In genomic region chr1:204506091-204506968, GRCh38 we compare ENCODE assay signal across 1 cellular context.
A peak's percentile ranks its signal among the peaks of the same experiment; 100 is the strongest.
TF ChIP-seq lines count a peak whose summit lies in the region.

No MANE protein-coding gene starts in this region.

TF ChIP-seq in HEK293, 187 proteins besides CTCF, POLR2A, EP300 and RAD21 (continued from another document and continues in another):
- TF ChIP-seq ZBTB49 (tag by site-specific recombination; IDR thresholded peaks at IDR 0.05; ENCODE audit: low read depth) (no peak), ZNF558 (tag by site-specific recombination; IDR thresholded peaks at IDR 0.05) (peak; percentile 74; the same call in 1 of the 2 replicates), ZNF174 (tag by site-specific recombination; IDR thresholded peaks at IDR 0.05) (no peak), ZNF664 (tag by site-specific recombination; IDR thresholded peaks at IDR 0.05) (peak; percentile 83), ZNF521 (tag by site-specific recombination; IDR thresholded peaks at IDR 0.05) (no peak), TCF7L2 (IDR thresholded peaks at IDR 0.05; ENCODE audit: borderline replicate concordance, low read depth, low read length) (no peak), ZNF394 (tag by site-specific recombination; IDR thresholded peaks at IDR 0.05; ENCODE audit: borderline replicate concordance) (peak; percentile 49; the same call in 1 of the 2 replicates), KLF16 (tag by site-specific recombination; IDR thresholded peaks at IDR 0.05) (peak; percentile 84; the same call in 1 of the 2 replicates), ZNF324 (tag by site-specific recombination; IDR thresholded peaks at IDR 0.05) (peak; percentile 80), ZNF112 (tag by site-specific recombination; IDR thresholded peaks at IDR 0.05) (no peak), ZFHX2 (tag by site-specific recombination; conservative IDR thresholded peaks at IDR 0.05) (peak; percentile 73), ZBTB11 (tag by site-specific recombination; conservative IDR thresholded peaks at IDR 0.05; ENCODE audit: low read depth) (peak; percentile 11; the same call in 1 of the 2 replicates), ZNF776 (tag by site-specific recombination; IDR thresholded peaks at IDR 0.05; ENCODE audit: borderline replicate concordance) (no peak), ZNF792 (tag by site-specific recombination; IDR thresholded peaks at IDR 0.05) (no peak), ZXDB (tag by site-specific recombination; IDR thresholded peaks at IDR 0.05) (peak; percentile 81), ZNF133 (tag by site-specific recombination; IDR thresholded peaks at IDR 0.05) (no peak), ZNF2 (tag by site-specific recombination; IDR thresholded peaks at IDR 0.05) (peak; percentile 93), ZNF473 (tag by site-specific recombination; IDR thresholded peaks at IDR 0.05) (no peak), ZNF335 (tag by site-specific recombination; conservative IDR thresholded peaks at IDR 0.05) (peak; percentile 99), ZNF223 (tag by site-specific recombination; IDR thresholded peaks at IDR 0.05) (no peak), ZNF416 (tag by site-specific recombination; IDR thresholded peaks at IDR 0.05) (no peak), GLI4 (tag by site-specific recombination; IDR thresholded peaks at IDR 0.05) (no peak), ZBTB7A (tag by site-specific recombination; IDR thresholded peaks at IDR 0.05; ENCODE audit: low read depth) (peak; percentile 61; the same call in 1 of the 2 replicates), ELK4 (IDR thresholded peaks at IDR 0.05; ENCODE audit: borderline replicate concordance, low read depth, low read length) (no peak), ZNF623 (tag by site-specific recombination; IDR thresholded peaks at IDR 0.05) (peak; percentile 42), ZNF391 (tag by site-specific recombination; IDR thresholded peaks at IDR 0.05; ENCODE audit: borderline replicate concordance, low read depth) (peak; percentile 90; the same call in 1 of the 2 replicates), ZNF37A (tag by site-specific recombination; IDR thresholded peaks at IDR 0.05) (no peak), ZBTB48 (tag by site-specific recombination; IDR thresholded peaks at IDR 0.05) (peak; percentile 36; the same call in 1 of the 2 replicates), MYNN (tag by site-specific recombination; IDR thresholded peaks at IDR 0.05; ENCODE audit: borderline replicate concordance) (0 out of 2 replicates have a peak, but pooled peaks have one; percentile 58), ZNF654 (tag by site-specific recombination; IDR thresholded peaks at IDR 0.05; ENCODE audit: low read depth) (peak; percentile 32), OVOL3 (tag by site-specific recombination; IDR thresholded peaks at IDR 0.05) (no peak), ZNF548 (tag by site-specific recombination; IDR thresholded peaks at IDR 0.05) (peak; percentile 19; the same call in 1 of the 2 replicates), ZNF169 (tag by site-specific recombination; IDR thresholded peaks at IDR 0.05) (no peak)
- TF ChIP-seq, protein P1, sequence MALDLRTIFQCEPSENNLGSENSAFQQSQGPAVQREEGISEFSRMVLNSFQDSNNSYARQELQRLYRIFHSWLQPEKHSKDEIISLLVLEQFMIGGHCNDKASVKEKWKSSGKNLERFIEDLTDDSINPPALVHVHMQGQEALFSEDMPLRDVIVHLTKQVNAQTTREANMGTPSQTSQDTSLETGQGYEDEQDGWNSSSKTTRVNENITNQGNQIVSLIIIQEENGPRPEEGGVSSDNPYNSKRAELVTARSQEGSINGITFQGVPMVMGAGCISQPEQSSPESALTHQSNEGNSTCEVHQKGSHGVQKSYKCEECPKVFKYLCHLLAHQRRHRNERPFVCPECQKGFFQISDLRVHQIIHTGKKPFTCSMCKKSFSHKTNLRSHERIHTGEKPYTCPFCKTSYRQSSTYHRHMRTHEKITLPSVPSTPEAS (tag by site-specific recombination; IDR thresholded peaks at IDR 0.05), result no peak
- TF ChIP-seq, protein P2, sequence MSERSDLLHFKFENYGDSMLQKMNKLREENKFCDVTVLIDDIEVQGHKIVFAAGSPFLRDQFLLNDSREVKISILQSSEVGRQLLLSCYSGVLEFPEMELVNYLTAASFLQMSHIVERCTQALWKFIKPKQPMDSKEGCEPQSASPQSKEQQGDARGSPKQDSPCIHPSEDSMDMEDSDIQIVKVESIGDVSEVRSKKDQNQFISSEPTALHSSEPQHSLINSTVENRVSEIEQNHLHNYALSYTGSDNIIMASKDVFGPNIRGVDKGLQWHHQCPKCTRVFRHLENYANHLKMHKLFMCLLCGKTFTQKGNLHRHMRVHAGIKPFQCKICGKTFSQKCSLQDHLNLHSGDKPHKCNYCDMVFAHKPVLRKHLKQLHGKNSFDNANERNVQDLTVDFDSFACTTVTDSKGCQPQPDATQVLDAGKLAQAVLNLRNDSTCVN (tag by site-specific recombination; optimal IDR thresholded peaks at IDR 0.05), result peak; percentile 42
- TF ChIP-seq, protein P3, sequence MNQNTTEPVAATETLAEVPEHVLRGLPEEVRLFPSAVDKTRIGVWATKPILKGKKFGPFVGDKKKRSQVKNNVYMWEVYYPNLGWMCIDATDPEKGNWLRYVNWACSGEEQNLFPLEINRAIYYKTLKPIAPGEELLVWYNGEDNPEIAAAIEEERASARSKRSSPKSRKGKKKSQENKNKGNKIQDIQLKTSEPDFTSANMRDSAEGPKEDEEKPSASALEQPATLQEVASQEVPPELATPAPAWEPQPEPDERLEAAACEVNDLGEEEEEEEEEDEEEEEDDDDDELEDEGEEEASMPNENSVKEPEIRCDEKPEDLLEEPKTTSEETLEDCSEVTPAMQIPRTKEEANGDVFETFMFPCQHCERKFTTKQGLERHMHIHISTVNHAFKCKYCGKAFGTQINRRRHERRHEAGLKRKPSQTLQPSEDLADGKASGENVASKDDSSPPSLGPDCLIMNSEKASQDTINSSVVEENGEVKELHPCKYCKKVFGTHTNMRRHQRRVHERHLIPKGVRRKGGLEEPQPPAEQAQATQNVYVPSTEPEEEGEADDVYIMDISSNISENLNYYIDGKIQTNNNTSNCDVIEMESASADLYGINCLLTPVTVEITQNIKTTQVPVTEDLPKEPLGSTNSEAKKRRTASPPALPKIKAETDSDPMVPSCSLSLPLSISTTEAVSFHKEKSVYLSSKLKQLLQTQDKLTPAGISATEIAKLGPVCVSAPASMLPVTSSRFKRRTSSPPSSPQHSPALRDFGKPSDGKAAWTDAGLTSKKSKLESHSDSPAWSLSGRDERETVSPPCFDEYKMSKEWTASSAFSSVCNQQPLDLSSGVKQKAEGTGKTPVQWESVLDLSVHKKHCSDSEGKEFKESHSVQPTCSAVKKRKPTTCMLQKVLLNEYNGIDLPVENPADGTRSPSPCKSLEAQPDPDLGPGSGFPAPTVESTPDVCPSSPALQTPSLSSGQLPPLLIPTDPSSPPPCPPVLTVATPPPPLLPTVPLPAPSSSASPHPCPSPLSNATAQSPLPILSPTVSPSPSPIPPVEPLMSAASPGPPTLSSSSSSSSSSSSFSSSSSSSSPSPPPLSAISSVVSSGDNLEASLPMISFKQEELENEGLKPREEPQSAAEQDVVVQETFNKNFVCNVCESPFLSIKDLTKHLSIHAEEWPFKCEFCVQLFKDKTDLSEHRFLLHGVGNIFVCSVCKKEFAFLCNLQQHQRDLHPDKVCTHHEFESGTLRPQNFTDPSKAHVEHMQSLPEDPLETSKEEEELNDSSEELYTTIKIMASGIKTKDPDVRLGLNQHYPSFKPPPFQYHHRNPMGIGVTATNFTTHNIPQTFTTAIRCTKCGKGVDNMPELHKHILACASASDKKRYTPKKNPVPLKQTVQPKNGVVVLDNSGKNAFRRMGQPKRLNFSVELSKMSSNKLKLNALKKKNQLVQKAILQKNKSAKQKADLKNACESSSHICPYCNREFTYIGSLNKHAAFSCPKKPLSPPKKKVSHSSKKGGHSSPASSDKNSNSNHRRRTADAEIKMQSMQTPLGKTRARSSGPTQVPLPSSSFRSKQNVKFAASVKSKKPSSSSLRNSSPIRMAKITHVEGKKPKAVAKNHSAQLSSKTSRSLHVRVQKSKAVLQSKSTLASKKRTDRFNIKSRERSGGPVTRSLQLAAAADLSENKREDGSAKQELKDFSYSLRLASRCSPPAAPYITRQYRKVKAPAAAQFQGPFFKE (tag by site-specific recombination; IDR thresholded peaks at IDR 0.05; ENCODE audit: borderline replicate concordance), result no peak
- TF ChIP-seq, protein P4, sequence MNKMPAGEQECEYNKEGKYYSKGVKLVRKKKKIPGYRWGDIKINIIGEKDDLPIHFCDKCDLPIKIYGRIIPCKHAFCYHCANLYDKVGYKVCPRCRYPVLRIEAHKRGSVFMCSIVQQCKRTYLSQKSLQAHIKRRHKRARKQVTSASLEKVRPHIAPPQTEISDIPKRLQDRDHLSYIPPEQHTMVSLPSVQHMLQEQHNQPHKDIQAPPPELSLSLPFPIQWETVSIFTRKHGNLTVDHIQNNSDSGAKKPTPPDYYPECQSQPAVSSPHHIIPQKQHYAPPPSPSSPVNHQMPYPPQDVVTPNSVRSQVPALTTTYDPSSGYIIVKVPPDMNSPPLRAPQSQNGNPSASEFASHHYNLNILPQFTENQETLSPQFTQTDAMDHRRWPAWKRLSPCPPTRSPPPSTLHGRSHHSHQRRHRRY (tag by site-specific recombination; IDR thresholded peaks at IDR 0.05), result no peak
- TF ChIP-seq, protein P5, sequence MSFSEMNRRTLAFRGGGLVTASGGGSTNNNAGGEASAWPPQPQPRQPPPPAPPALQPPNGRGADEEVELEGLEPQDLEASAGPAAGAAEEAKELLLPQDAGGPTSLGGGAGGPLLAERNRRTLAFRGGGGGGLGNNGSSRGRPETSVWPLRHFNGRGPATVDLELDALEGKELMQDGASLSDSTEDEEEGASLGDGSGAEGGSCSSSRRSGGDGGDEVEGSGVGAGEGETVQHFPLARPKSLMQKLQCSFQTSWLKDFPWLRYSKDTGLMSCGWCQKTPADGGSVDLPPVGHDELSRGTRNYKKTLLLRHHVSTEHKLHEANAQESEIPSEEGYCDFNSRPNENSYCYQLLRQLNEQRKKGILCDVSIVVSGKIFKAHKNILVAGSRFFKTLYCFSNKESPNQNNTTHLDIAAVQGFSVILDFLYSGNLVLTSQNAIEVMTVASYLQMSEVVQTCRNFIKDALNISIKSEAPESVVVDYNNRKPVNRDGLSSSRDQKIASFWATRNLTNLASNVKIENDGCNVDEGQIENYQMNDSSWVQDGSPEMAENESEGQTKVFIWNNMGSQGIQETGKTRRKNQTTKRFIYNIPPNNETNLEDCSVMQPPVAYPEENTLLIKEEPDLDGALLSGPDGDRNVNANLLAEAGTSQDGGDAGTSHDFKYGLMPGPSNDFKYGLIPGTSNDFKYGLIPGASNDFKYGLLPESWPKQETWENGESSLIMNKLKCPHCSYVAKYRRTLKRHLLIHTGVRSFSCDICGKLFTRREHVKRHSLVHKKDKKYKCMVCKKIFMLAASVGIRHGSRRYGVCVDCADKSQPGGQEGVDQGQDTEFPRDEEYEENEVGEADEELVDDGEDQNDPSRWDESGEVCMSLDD (tag by site-specific recombination; IDR thresholded peaks at IDR 0.05), result no peak
- TF ChIP-seq, protein P6, sequence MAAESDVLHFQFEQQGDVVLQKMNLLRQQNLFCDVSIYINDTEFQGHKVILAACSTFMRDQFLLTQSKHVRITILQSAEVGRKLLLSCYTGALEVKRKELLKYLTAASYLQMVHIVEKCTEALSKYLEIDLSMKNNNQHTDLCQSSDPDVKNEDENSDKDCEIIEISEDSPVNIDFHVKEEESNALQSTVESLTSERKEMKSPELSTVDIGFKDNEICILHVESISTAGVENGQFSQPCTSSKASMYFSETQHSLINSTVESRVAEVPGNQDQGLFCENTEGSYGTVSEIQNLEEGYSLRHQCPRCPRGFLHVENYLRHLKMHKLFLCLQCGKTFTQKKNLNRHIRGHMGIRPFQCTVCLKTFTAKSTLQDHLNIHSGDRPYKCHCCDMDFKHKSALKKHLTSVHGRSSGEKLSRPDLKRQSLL (tag by site-specific recombination; IDR thresholded peaks at IDR 0.05), result peak; percentile 64; the same call in 1 of the 2 replicates
